In genomic region chr1:70891444-70891843, GRCh38 we compare ENCODE assay signal across 19 cellular contexts.
"Had no signal": no experiment of that assay in that cellular context is flagged by ENCODE, and none has a peak within 500 bp of the region (broad histone marks: within the 10 kb centered on the region; RNA-seq: fewer than 3 reads in every experiment).

No MANE protein-coding gene starts in this region.

- H3K4me3 ChIP-seq: lower lobe of right lung, mucosa of descending colon, suprapubic skin, upper lobe of left lung had no signal

- H3K9me3 ChIP-seq: lower lobe of right lung, mucosa of descending colon, suprapubic skin, upper lobe of left lung had no signal

- H3K27me3 ChIP-seq: suprapubic skin, upper lobe of left lung had no signal

- H3K27me3 Mint-ChIP-seq: brain; central memory CD8-positive, alpha-beta T cell; effector memory CD8-positive, alpha-beta T cell; T-helper 17 cell had no signal

- DNase-seq: activated CD4-positive, alpha-beta memory T cell treated with anti-CD3 and anti-CD28 coated beads for 36 hours; activated CD4-positive, CD25-positive, alpha-beta regulatory T cell treated with anti-CD3 and anti-CD28 coated beads, Interleukin-2, amount 50 U/mL, for 72 hours; activated effector memory CD4-positive, alpha-beta T cell treated with anti-CD3 and anti-CD28 coated beads, Interleukin-2, amount 50 U/mL, for 16 hours; activated T-cell treated with anti-CD3 and anti-CD28 coated beads, Interleukin-2, amount 50 U/mL, for 4 hours; amygdala; effector memory CD8-positive, alpha-beta T cell; glutamatergic neuron; lower lobe of right lung; mucosa of descending colon; nephron progenitor cell; stimulated activated CD4-positive, alpha-beta T cell treated with anti-CD3 and anti-CD28 coated beads, Interleukin-4, amount 100 ng/mL, for 1 hour; stimulated activated CD8-positive, alpha-beta memory T cell treated with anti-CD3 and anti-CD28 coated beads, Interleukin-4, amount 100 ng/mL, for 48 hours; stimulated activated naive CD8-positive, alpha-beta T cell treated with anti-CD3 and anti-CD28 coated beads, Interleukin-15, Interleukin-2, amounts not matched to agents 100 U/mL and 50 U/mL, for 24 hours; T-helper 17 cell; upper lobe of left lung had no signal

- ATAC-seq: activated naive CD4-positive, alpha-beta T cell treated with anti-CD3 and anti-CD28 coated beads, Interleukin-2, amount 50 U/mL, for 72 hours; activated T-cell treated with anti-CD3 and anti-CD28 coated beads, Interleukin-2, amount 50 U/mL, for 4 hours; effector memory CD8-positive, alpha-beta T cell; lower lobe of right lung; mucosa of descending colon; stimulated activated naive CD8-positive, alpha-beta T cell treated with anti-CD3 and anti-CD28 coated beads, Interleukin-15, Interleukin-2, amounts not matched to agents 100 U/mL and 50 U/mL, for 24 hours; T-helper 17 cell had no signal

- H3K4me1 Mint-ChIP-seq: central memory CD8-positive, alpha-beta T cell; nephron progenitor cell; T-helper 17 cell had no signal

- H3K36me3 Mint-ChIP-seq: activated CD4-positive, alpha-beta memory T cell treated with anti-CD3 and anti-CD28 coated beads for 36 hours; activated naive CD4-positive, alpha-beta T cell treated with anti-CD3 and anti-CD28 coated beads, Interleukin-2, amount 50 U/mL, for 72 hours; brain had no signal

- H3K27ac Mint-ChIP-seq: activated CD4-positive, alpha-beta memory T cell treated with anti-CD3 and anti-CD28 coated beads for 36 hours; activated naive CD4-positive, alpha-beta T cell treated with anti-CD3 and anti-CD28 coated beads, Interleukin-2, amount 50 U/mL, for 72 hours; brain; effector memory CD8-positive, alpha-beta T cell; nephron progenitor cell; T-helper 17 cell had no signal

- H3K27ac ChIP-seq: lower lobe of right lung, suprapubic skin, upper lobe of left lung had no signal

- H3K9me3 Mint-ChIP-seq: activated CD4-positive, alpha-beta memory T cell treated with anti-CD3 and anti-CD28 coated beads for 36 hours; activated naive CD4-positive, alpha-beta T cell treated with anti-CD3 and anti-CD28 coated beads, Interleukin-2, amount 50 U/mL, for 72 hours; activated T-cell treated with anti-CD3 and anti-CD28 coated beads, Interleukin-2, amount 50 U/mL, for 4 hours; brain; nephron progenitor cell had no signal

- H3K4me3 Mint-ChIP-seq: activated CD4-positive, alpha-beta memory T cell treated with anti-CD3 and anti-CD28 coated beads for 36 hours; activated T-cell treated with anti-CD3 and anti-CD28 coated beads, Interleukin-2, amount 50 U/mL, for 4 hours; brain; central memory CD8-positive, alpha-beta T cell; effector memory CD8-positive, alpha-beta T cell; nephron progenitor cell; T-helper 17 cell had no signal

- H3K36me3 ChIP-seq: lower lobe of right lung, suprapubic skin, upper lobe of left lung had no signal
